Comparison of ENCODE assay signal across 6 cellular contexts in genomic region chr17:27180322-27180721, GRCh38.
"Had no signal": no experiment of that assay in that cellular context is flagged by ENCODE, and none has a peak within 500 bp of the region (broad histone marks: within the 10 kb centered on the region; RNA-seq: fewer than 3 reads in every experiment).

No MANE protein-coding gene starts in this region.

- H3K27ac ChIP-seq: GM23248 had no signal

- H3K4me1 ChIP-seq: HAP-1 had no signal

- H3K9ac ChIP-seq: GM23248 had no signal

- H3K4me3 ChIP-seq: GM23248, HAP-1 had no signal

- DNase-seq: GM23248, GOT3, H7, IMR-90, KBM-7 had no signal

- H3K36me3 ChIP-seq: HAP-1 had no signal
